ENCODE assay signal across 1 cellular context in genomic region chr2:111909997-111910396, GRCh38. TPM values are rescaled to one million over a fixed set of nuclear protein-coding genes. Genes with fewer than 3 reads are reported as not detected.
"Had no signal": no experiment of that assay in that cellular context is flagged by ENCODE, and none has a peak within 500 bp of the region (broad histone marks: within the 10 kb centered on the region; RNA-seq: fewer than 3 reads in every experiment).

No MANE protein-coding gene starts in this region.

RNA-seq across cellular contexts. Expression of gene MERTK, which starts 11.6 kb away (rescaled TPM):
- total RNA-seq: RPMI7951 had no signal
